In genomic region chr2:238496756-238497609, GRCh38 we compare ENCODE assay signal across 20 cellular contexts.
DNase-seq lines count a peak whose midpoint lies in the region; ATAC-seq, FAIRE-seq and TF ChIP-seq lines count a peak whose summit lies in the region.
"Had no signal": no experiment of that assay in that cellular context is flagged by ENCODE, and none has a peak within 500 bp of the region (broad histone marks: within the 10 kb centered on the region; RNA-seq: fewer than 3 reads in every experiment).

No MANE protein-coding gene starts in this region.

- H3K27me3 ChIP-seq in neural progenitor cell (no peaks in the 10 kb centered on the region), pancreas (no peaks in the 10 kb centered on the region)

- intact Hi-C loops in pancreas (cut with DNase I) = no loop called here

- H3K4me1 ChIP-seq in neural progenitor cell = peaks cover 13% of the 10 kb centered on the region
- H3K4me1 ChIP-seq in pancreas = no peaks in the 10 kb centered on the region
- H3K4me1 ChIP-seq: A549, Caco-2 had no signal

- H3K4me1 Mint-ChIP-seq in activated naive CD8-positive, alpha-beta T cell treated with anti-CD3 and anti-CD28 coated beads for 36 hours = peaks cover 27% of the 10 kb centered on the region
- H3K4me1 Mint-ChIP-seq in activated naive CD8-positive, alpha-beta T cell treated with anti-CD3 and anti-CD28 coated beads, Interleukin-2, amount 50 U/mL, for 24 hours = peaks cover 21% of the 10 kb centered on the region
- H3K4me1 Mint-ChIP-seq in neural progenitor cell (peaks cover 46% of the 10 kb centered on the region), progenitor cell of endocrine pancreas (ENCODE audit: low read depth) (no peaks in the 10 kb centered on the region)
- H3K4me1 Mint-ChIP-seq: CD14-positive monocyte had no signal

- H3K4me3 Mint-ChIP-seq in activated naive CD8-positive, alpha-beta T cell treated with anti-CD3 and anti-CD28 coated beads for 36 hours = no peak overlapping the region
- H3K4me3 Mint-ChIP-seq in activated naive CD8-positive, alpha-beta T cell treated with anti-CD3 and anti-CD28 coated beads, Interleukin-2, amount 50 U/mL, for 24 hours = no peak overlapping the region
- H3K4me3 Mint-ChIP-seq in neural progenitor cell (no peak overlapping the region), progenitor cell of endocrine pancreas (ENCODE audit: low read depth) (no peak overlapping the region)
- H3K4me3 Mint-ChIP-seq: CD14-positive monocyte had no signal

- ATAC-seq in activated naive CD8-positive, alpha-beta T cell treated with anti-CD3 and anti-CD28 coated beads, Interleukin-2, amount 50 U/mL, for 24 hours = no peak
- ATAC-seq in GM21381 (IDR thresholded peaks at IDR 0.05; ENCODE audit: unreplicated experiment) = no peak
- no peak for ATAC-seq in pancreas
- ATAC-seq: A549 had no signal

- H3F3A ChIP-seq in neural progenitor cell (ENCODE audit: low read depth) = no peaks in the 10 kb centered on the region

- no peaks in the 10 kb centered on the region for H3K79me2 ChIP-seq in neural progenitor cell (ENCODE audit: low read depth)

- no peaks in the 10 kb centered on the region for H3K36me3 ChIP-seq in neural progenitor cell
- H3K36me3 ChIP-seq in pancreas = no peaks in the 10 kb centered on the region

- no peaks in the 10 kb centered on the region for H3K9me3 Mint-ChIP-seq in activated naive CD8-positive, alpha-beta T cell treated with anti-CD3 and anti-CD28 coated beads for 36 hours
- H3K9me3 Mint-ChIP-seq in activated naive CD8-positive, alpha-beta T cell treated with anti-CD3 and anti-CD28 coated beads, Interleukin-2, amount 50 U/mL, for 24 hours = no peaks in the 10 kb centered on the region
- H3K9me3 Mint-ChIP-seq in neural progenitor cell (peaks cover 1% of the 10 kb centered on the region), progenitor cell of endocrine pancreas (ENCODE audit: low read depth) (no peaks in the 10 kb centered on the region)

- no peak for DNase-seq in activated naive CD8-positive, alpha-beta T cell treated with anti-CD3 and anti-CD28 coated beads for 36 hours
- no peak for DNase-seq in activated naive CD8-positive, alpha-beta T cell treated with anti-CD3 and anti-CD28 coated beads, Interleukin-2, amount 50 U/mL, for 24 hours
- DNase-seq in ecto neural progenitor cell (ENCODE audit: low spot score) (peak; percentile 37), neural progenitor cell (ENCODE audit: low spot score) (no peak), progenitor cell of endocrine pancreas (ENCODE audit: low spot score, unreplicated experiment) (no peak), pancreas (no peak), COR-L47 (lab: John Stamatoyannopoulos, UW) (no peak)
- DNase-seq: Caco-2, DMS153, NCI-H2029, NCI-H2171, NCI-H446 treated with DMSO at 0.1 percent for 48 hours, NCI-H748 treated with DMSO at 0.1 percent for 48 hours, PC-9 had no signal

- H3K4me3 ChIP-seq in neural progenitor cell (no peak overlapping the region), pancreas (no peak overlapping the region)
- H3K4me3 ChIP-seq: A549, PC-9 had no signal

- no peak for FAIRE-seq in pancreas (lab: Jason Lieb, UNC)
- FAIRE-seq: A549, GM12892, H54 had no signal

- WGBS in pancreas, 2 donors = 85 to 89% methylated on average over 23 of the region's 23 CpGs

- H3K9ac ChIP-seq in neural progenitor cell = no peak overlapping the region
- H3K9ac ChIP-seq: KMS-11 had no signal

- no peaks in the 10 kb centered on the region for H3K36me3 Mint-ChIP-seq in activated naive CD8-positive, alpha-beta T cell treated with anti-CD3 and anti-CD28 coated beads for 36 hours
- no peaks in the 10 kb centered on the region for H3K36me3 Mint-ChIP-seq in activated naive CD8-positive, alpha-beta T cell treated with anti-CD3 and anti-CD28 coated beads, Interleukin-2, amount 50 U/mL, for 24 hours (ENCODE audit: low read depth)
- H3K36me3 Mint-ChIP-seq in neural progenitor cell (no peaks in the 10 kb centered on the region), progenitor cell of endocrine pancreas (ENCODE audit: insufficient read depth) (no peaks in the 10 kb centered on the region)
- H3K36me3 Mint-ChIP-seq: CD14-positive monocyte had no signal

- H3K27ac ChIP-seq in neural progenitor cell = no peak overlapping the region
- H3K27ac ChIP-seq in pancreas = no peak overlapping the region
- H3K27ac ChIP-seq: A549, KMS-11, PC-9 had no signal

- H4K20me1 ChIP-seq in neural progenitor cell (ENCODE audit: low read depth) = no peaks in the 10 kb centered on the region

- TF ChIP-seq CTCF in neural progenitor cell (IDR thresholded peaks at IDR 0.05) = no peak
- no peak for TF ChIP-seq CTCF in progenitor cell of endocrine pancreas (IDR thresholded peaks at IDR 0.05; ENCODE audit: unreplicated experiment)
- no peak for TF ChIP-seq CTCF in pancreas (IDR thresholded peaks at IDR 0.05)

- no peak overlapping the region for H2AFZ ChIP-seq in neural progenitor cell (replicated peaks)
- H2AFZ ChIP-seq: PC-9 had no signal

- no peaks in the 10 kb centered on the region for H3K9me3 ChIP-seq in neural progenitor cell (ENCODE audit: low read depth)
- no peaks in the 10 kb centered on the region for H3K9me3 ChIP-seq in pancreas
- H3K9me3 ChIP-seq: A549, Caco-2 had no signal

- H3K27ac Mint-ChIP-seq in activated naive CD8-positive, alpha-beta T cell treated with anti-CD3 and anti-CD28 coated beads for 36 hours = peak overlapping the region; percentile 34
- no peak overlapping the region for H3K27ac Mint-ChIP-seq in activated naive CD8-positive, alpha-beta T cell treated with anti-CD3 and anti-CD28 coated beads, Interleukin-2, amount 50 U/mL, for 24 hours
- H3K27ac Mint-ChIP-seq in neural progenitor cell (peak overlapping the region; percentile 2), progenitor cell of endocrine pancreas (no peak overlapping the region)
- H3K27ac Mint-ChIP-seq: CD14-positive monocyte had no signal

- no peak overlapping the region for H3K4me2 ChIP-seq in neural progenitor cell
- H3K4me2 ChIP-seq: A549, KMS-11, PC-9 had no signal

- no peaks in the 10 kb centered on the region for H3K27me3 Mint-ChIP-seq in activated naive CD8-positive, alpha-beta T cell treated with anti-CD3 and anti-CD28 coated beads for 36 hours
- no peaks in the 10 kb centered on the region for H3K27me3 Mint-ChIP-seq in activated naive CD8-positive, alpha-beta T cell treated with anti-CD3 and anti-CD28 coated beads, Interleukin-2, amount 50 U/mL, for 24 hours
- no peaks in the 10 kb centered on the region for H3K27me3 Mint-ChIP-seq in neural progenitor cell (ENCODE audit: insufficient read depth, low read depth)
- peaks cover 5% of the 10 kb centered on the region for H3K27me3 Mint-ChIP-seq in progenitor cell of endocrine pancreas

Comparison
In these comparisons a context has a peak if more than half of its experiments do, and no peak if none do; other contexts are left out.
1. H3K27ac Mint-ChIP-seq: peak in activated naive CD8-positive, alpha-beta T cell treated with anti-CD3 and anti-CD28 coated beads for 36 hours (single experiment) and neural progenitor cell (single experiment); none in activated naive CD8-positive, alpha-beta T cell treated with anti-CD3 and anti-CD28 coated beads, Interleukin-2, amount 50 U/mL, for 24 hours (single experiment) and progenitor cell of endocrine pancreas (single experiment).